Comparison of ENCODE assay signal across 20 cellular contexts in the genomic region with DNA sequence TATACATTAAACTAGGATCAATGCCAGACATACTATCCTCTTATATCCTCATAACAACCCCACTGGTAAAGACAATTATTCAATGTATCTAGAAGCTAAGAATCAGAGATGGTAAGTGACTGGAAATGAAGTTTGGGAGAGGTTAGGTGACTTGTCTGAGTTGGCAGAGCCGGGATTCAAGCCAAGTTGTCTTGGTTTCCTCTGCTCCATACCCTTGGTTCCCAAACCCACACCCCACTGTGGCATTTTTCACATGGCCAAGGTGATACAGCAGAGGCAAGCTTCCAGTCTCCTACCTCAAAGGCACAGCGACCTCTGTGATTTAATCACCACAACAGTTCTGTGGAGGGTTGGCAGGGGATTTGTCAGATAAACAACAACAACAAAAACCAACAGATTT. TPM values are rescaled to one million over a fixed set of nuclear protein-coding genes. Genes with fewer than 3 reads are reported as not detected.
DNase-seq lines count a peak whose midpoint lies in the region; ATAC-seq and TF ChIP-seq lines count a peak whose summit lies in the region.
"Had no signal": no experiment of that assay in that cellular context is flagged by ENCODE, and none has a peak within 500 bp of the region (broad histone marks: within the 10 kb centered on the region; RNA-seq: fewer than 3 reads in every experiment).

No MANE protein-coding gene starts in this region.

- no peak overlapping the region for H2BK5ac ChIP-seq in mesenchymal stem cell (ENCODE audit: low read depth, low read length, poor library complexity, severe bottlenecking)
- no peak overlapping the region for H2BK5ac ChIP-seq in neuronal stem cell (ENCODE audit: low read length)

- H2AFZ ChIP-seq in mesenchymal stem cell (ENCODE audit: low read depth, low read length) (no peak overlapping the region), neuronal stem cell (ENCODE audit: low read length) (no peak overlapping the region)

- peaks cover 34% of the 10 kb centered on the region for H3K4me1 Mint-ChIP-seq in activated CD8-positive, alpha-beta T cell treated with anti-CD3 and anti-CD28 coated beads for 36 hours (ENCODE audit: low read depth)
- H3K4me1 Mint-ChIP-seq in activated CD8-positive, alpha-beta T cell treated with anti-CD3 and anti-CD28 coated beads, Interleukin-2, amount 10 ng/mL, durations not matched to agents 7 days and 5 days (ENCODE audit: low read depth): peaks cover 26% of the 10 kb centered on the region
- H3K4me1 Mint-ChIP-seq in activated T-helper 17 cell treated with anti-CD3 and anti-CD28 coated beads, Interleukin-2, amount 50 U/mL, for 72 hours: peaks cover 27% of the 10 kb centered on the region
- H3K4me1 Mint-ChIP-seq: neural crest cell had no signal

- peaks cover 5% of the 10 kb centered on the region for H3K4me1 ChIP-seq in mesenchymal stem cell (ENCODE audit: control insufficient read depth, insufficient read depth, low read depth, low read length)
- peaks cover 0 to 3% of the 10 kb centered on the region in 2 donors for H3K4me1 ChIP-seq in neuronal stem cell (ENCODE audit: control insufficient read depth in 2 of 2, insufficient read depth in 1 of 2, low read depth in 1 of 2, low read length in 2 of 2)
- H3K4me1 ChIP-seq: psoas muscle, testis had no signal

- peak overlapping the region; percentile 39 for H3K27ac Mint-ChIP-seq in activated CD8-positive, alpha-beta T cell treated with anti-CD3 and anti-CD28 coated beads for 36 hours
- H3K27ac Mint-ChIP-seq in activated CD8-positive, alpha-beta T cell treated with anti-CD3 and anti-CD28 coated beads, Interleukin-2, amount 10 ng/mL, durations not matched to agents 7 days and 5 days: no peak overlapping the region
- H3K27ac Mint-ChIP-seq in activated T-helper 17 cell treated with anti-CD3 and anti-CD28 coated beads, Interleukin-2, amount 50 U/mL, for 72 hours: peak overlapping the region; percentile 91
- H3K27ac Mint-ChIP-seq: T-helper 2 cell treated with Interferon-gamma antibody and Interleukin-4, amounts not matched to agents 5 μg/mL and 100 μg/mL, for 36 hours had no signal

- H3K4me2 ChIP-seq in mesenchymal stem cell (ENCODE audit: low read length, poor library complexity, severe bottlenecking): no peak overlapping the region
- no peak overlapping the region for H3K4me2 ChIP-seq in neuronal stem cell (ENCODE audit: insufficient read depth, low read length, poor library complexity, severe bottlenecking)

- H3K36me3 Mint-ChIP-seq in activated CD8-positive, alpha-beta T cell treated with anti-CD3 and anti-CD28 coated beads for 36 hours (ENCODE audit: low read depth): no peaks in the 10 kb centered on the region
- no peaks in the 10 kb centered on the region for H3K36me3 Mint-ChIP-seq in activated CD8-positive, alpha-beta T cell treated with anti-CD3 and anti-CD28 coated beads, Interleukin-2, amount 10 ng/mL, durations not matched to agents 7 days and 5 days (ENCODE audit: low read depth)
- no peaks in the 10 kb centered on the region for H3K36me3 Mint-ChIP-seq in activated T-helper 17 cell treated with anti-CD3 and anti-CD28 coated beads, Interleukin-2, amount 50 U/mL, for 72 hours (ENCODE audit: low read depth)

- H4K91ac ChIP-seq in mesenchymal stem cell (ENCODE audit: low read length) (no peak overlapping the region), neuronal stem cell (ENCODE audit: low read depth, low read length, poor library complexity) (no peak overlapping the region)

- TF ChIP-seq CTCF in activated CD8-positive, alpha-beta T cell treated with anti-CD3 and anti-CD28 coated beads for 36 hours (IDR thresholded peaks at IDR 0.05): no peak

- H3K14ac ChIP-seq in mesenchymal stem cell (ENCODE audit: low read length in 2 of 2): no peak overlapping the region
- H3K14ac ChIP-seq in neuronal stem cell (ENCODE audit: low read length): no peak overlapping the region

- H2BK12ac ChIP-seq in mesenchymal stem cell (ENCODE audit: low read length in 2 of 2): no peak overlapping the region
- H2BK12ac ChIP-seq in neuronal stem cell (ENCODE audit: low read length): no peak overlapping the region

- H3K4me3 ChIP-seq in mesenchymal stem cell (ENCODE audit: insufficient read depth in 1 of 2, low read depth in 1 of 2, low read length in 2 of 2) (no peak overlapping the region), neuronal stem cell (ENCODE audit: low read length in 2 of 2) (no peak overlapping the region)
- H3K4me3 ChIP-seq: psoas muscle, SJSA1, testis had no signal

- intact Hi-C loops in activated CD8-positive, alpha-beta T cell treated with anti-CD3 and anti-CD28 coated beads for 36 hours (cut with micrococcal nuclease): loop anchor here (1.0 to 5.0 kb wide), 2 partner anchors 12 to 36 kb away; a partner anchor contains a TSS

- POLR2A ChIA-PET in activated CD8-positive, alpha-beta T cell treated with anti-CD3 and anti-CD28 coated beads for 36 hours (lab: Charles Lee): interaction anchor here (0.7 to 1.8 kb wide), 10 partner anchors 8 to 204 kb away, joined by 3 to 9 read pairs (median 4); a partner anchor contains a TSS
- POLR2A ChIA-PET in activated CD8-positive, alpha-beta T cell treated with anti-CD3 and anti-CD28 coated beads, Interleukin-2, amount 10 ng/mL, durations not matched to agents 7 days and 5 days (lab: Charles Lee): no interaction called here

- H2BK120ac ChIP-seq in mesenchymal stem cell (ENCODE audit: low read depth, low read length) (no peak overlapping the region), neuronal stem cell (ENCODE audit: low read depth, low read length) (no peak overlapping the region)

- H4K8ac ChIP-seq in mesenchymal stem cell (ENCODE audit: low read length) (no peak overlapping the region), neuronal stem cell (ENCODE audit: low read depth, low read length) (no peak overlapping the region)

- no peak overlapping the region for H2AK5ac ChIP-seq in mesenchymal stem cell (ENCODE audit: low read length, severe bottlenecking)
- no peak overlapping the region for H2AK5ac ChIP-seq in neuronal stem cell (ENCODE audit: low read depth, low read length)

- H3K27me3 Mint-ChIP-seq in activated CD8-positive, alpha-beta T cell treated with anti-CD3 and anti-CD28 coated beads for 36 hours: peaks cover 34% of the 10 kb centered on the region
- peaks cover 14% of the 10 kb centered on the region for H3K27me3 Mint-ChIP-seq in activated CD8-positive, alpha-beta T cell treated with anti-CD3 and anti-CD28 coated beads, Interleukin-2, amount 10 ng/mL, durations not matched to agents 7 days and 5 days (ENCODE audit: low read depth)
- H3K27me3 Mint-ChIP-seq in activated T-helper 17 cell treated with anti-CD3 and anti-CD28 coated beads, Interleukin-2, amount 50 U/mL, for 72 hours: peaks cover 32% of the 10 kb centered on the region

- H3K79me1 ChIP-seq in mesenchymal stem cell (replicated peaks; ENCODE audit: low read length, poor library complexity, severe bottlenecking): no peaks in the 10 kb centered on the region
- no peaks in the 10 kb centered on the region for H3K79me1 ChIP-seq in neuronal stem cell (ENCODE audit: low read depth, low read length)

- H3K4ac ChIP-seq in mesenchymal stem cell (ENCODE audit: low read depth in 1 of 2, low read length in 2 of 2) (no peak overlapping the region), neuronal stem cell (ENCODE audit: low read length) (no peak overlapping the region)

- H2BK15ac ChIP-seq in mesenchymal stem cell (ENCODE audit: low read depth, poor library complexity, severe bottlenecking) (no peak overlapping the region), neuronal stem cell (ENCODE audit: low read length) (no peak overlapping the region)

- DNase-seq in activated CD8-positive, alpha-beta T cell treated with anti-CD3 and anti-CD28 coated beads for 36 hours: no peak
- DNase-seq in activated CD8-positive, alpha-beta T cell treated with anti-CD3 and anti-CD28 coated beads, Interleukin-2, amount 10 ng/mL, durations not matched to agents 7 days and 5 days: no peak
- DNase-seq in mesenchymal stem cell: no peak
- DNase-seq in neuronal stem cell (ENCODE audit: low spot score): no peak
- no peak for DNase-seq in H4 (ENCODE audit: low spot score)
- DNase-seq: 8988T; activated CD4-positive, CD25-positive, alpha-beta regulatory T cell; GOT3; midbrain; NCI-H2081; NCI-H510A treated with DMSO at 0.1 percent for 48 hours; psoas muscle; testis had no signal

- CTCF ChIA-PET in activated CD8-positive, alpha-beta T cell treated with anti-CD3 and anti-CD28 coated beads for 36 hours (lab: Charles Lee): interaction anchor here (0.9 to 4.9 kb wide), 12 partner anchors 11 to 191 kb away, joined by 3 to 20 read pairs (median 4); no protein-coding TSS in a partner anchor
- CTCF ChIA-PET in activated CD8-positive, alpha-beta T cell treated with anti-CD3 and anti-CD28 coated beads, Interleukin-2, amount 10 ng/mL, durations not matched to agents 7 days and 5 days (lab: Charles Lee): interaction anchor here (1.0 to 4.6 kb wide), 5 partner anchors 30 to 243 kb away, joined by 3 to 18 read pairs (median 6); no protein-coding TSS in a partner anchor

- no peak overlapping the region for H3K18ac ChIP-seq in mesenchymal stem cell (ENCODE audit: low read depth in 1 of 2, low read length in 2 of 2)
- no peak overlapping the region for H3K18ac ChIP-seq in neuronal stem cell (ENCODE audit: low read length)

- H3K9me3 ChIP-seq in mesenchymal stem cell (ENCODE audit: control insufficient read depth, low read length) (no peaks in the 10 kb centered on the region), neuronal stem cell (replicated peaks in 1 of 2; ENCODE audit: control insufficient read depth in 2 of 2, insufficient read depth in 1 of 2, low read depth in 1 of 2, low read length in 2 of 2) (no peaks in the 10 kb centered on the region)
- H3K9me3 ChIP-seq: psoas muscle, SJSA1, testis had no signal

- H3K27ac ChIP-seq in mesenchymal stem cell (ENCODE audit: low read length, poor library complexity, severe bottlenecking) (no peak overlapping the region), neuronal stem cell (replicated peaks; ENCODE audit: low read length) (no peak overlapping the region)
- H3K27ac ChIP-seq: C4-2B, psoas muscle, SJSA1, testis had no signal

- 100% methylated on average over 1 of the region's 2 CpGs for WGBS in mesenchymal stem cell
- WGBS in neuronal stem cell (ENCODE audit: extremely low coverage in 2 of 2, insufficient read length in 2 of 2, insufficient replicate concordance in 1 of 2), 2 donors: no CpG with 5 or more reads among the region's 2 CpGs

- H3K23ac ChIP-seq in mesenchymal stem cell (ENCODE audit: low read length in 2 of 2): no peak overlapping the region
- no peak overlapping the region for H3K23ac ChIP-seq in neuronal stem cell (ENCODE audit: low read depth, low read length, poor library complexity)

- no peaks in the 10 kb centered on the region for H3K9me3 Mint-ChIP-seq in activated CD8-positive, alpha-beta T cell treated with anti-CD3 and anti-CD28 coated beads for 36 hours
- H3K9me3 Mint-ChIP-seq in activated CD8-positive, alpha-beta T cell treated with anti-CD3 and anti-CD28 coated beads, Interleukin-2, amount 10 ng/mL, durations not matched to agents 7 days and 5 days (ENCODE audit: insufficient read depth): no peaks in the 10 kb centered on the region
- no peaks in the 10 kb centered on the region for H3K9me3 Mint-ChIP-seq in activated T-helper 17 cell treated with anti-CD3 and anti-CD28 coated beads, Interleukin-2, amount 50 U/mL, for 72 hours
- H3K9me3 Mint-ChIP-seq: neural crest cell; T-helper 2 cell treated with Interferon-gamma antibody and Interleukin-4, amounts not matched to agents 5 μg/mL and 100 μg/mL, for 36 hours had no signal

- H3K4me3 Mint-ChIP-seq in activated CD8-positive, alpha-beta T cell treated with anti-CD3 and anti-CD28 coated beads for 36 hours: no peak overlapping the region
- H3K4me3 Mint-ChIP-seq in activated CD8-positive, alpha-beta T cell treated with anti-CD3 and anti-CD28 coated beads, Interleukin-2, amount 10 ng/mL, durations not matched to agents 7 days and 5 days: no peak overlapping the region
- H3K4me3 Mint-ChIP-seq in activated T-helper 17 cell treated with anti-CD3 and anti-CD28 coated beads, Interleukin-2, amount 50 U/mL, for 72 hours: peak overlapping the region; percentile 27
- H3K4me3 Mint-ChIP-seq: neural crest cell; T-helper 2 cell treated with Interferon-gamma antibody and Interleukin-4, amounts not matched to agents 5 μg/mL and 100 μg/mL, for 36 hours had no signal

- H3K36me3 ChIP-seq in mesenchymal stem cell (ENCODE audit: control insufficient read depth in 1 of 2, insufficient read depth in 2 of 2, low read depth in 1 of 2, low read length in 2 of 2) (no peaks in the 10 kb centered on the region), neuronal stem cell (replicated peaks in 1 of 2; ENCODE audit: control insufficient read depth in 2 of 2, insufficient read depth in 2 of 2, low read length in 2 of 2) (no peaks in the 10 kb centered on the region)
- H3K36me3 ChIP-seq: SJSA1 had no signal

- H3K9ac ChIP-seq in mesenchymal stem cell (ENCODE audit: low read length) (peak overlapping the region; percentile 8), neuronal stem cell (ENCODE audit: low read depth, low read length, poor library complexity) (no peak overlapping the region)

- ATAC-seq in activated CD8-positive, alpha-beta T cell treated with anti-CD3 and anti-CD28 coated beads for 36 hours: peak; percentile 1
- ATAC-seq in activated CD8-positive, alpha-beta T cell treated with anti-CD3 and anti-CD28 coated beads, Interleukin-2, amount 10 ng/mL, durations not matched to agents 7 days and 5 days: no peak
- ATAC-seq in HG03196 (IDR thresholded peaks at IDR 0.05; ENCODE audit: unreplicated experiment) (peak; percentile 4), HG03439 (IDR thresholded peaks at IDR 0.05; ENCODE audit: unreplicated experiment) (no peak)
- peak; percentile 25 for ATAC-seq in activated T-helper 17 cell treated with anti-CD3 and anti-CD28 coated beads, Interleukin-2, amount 50 U/mL, for 72 hours (replicated peaks)
- ATAC-seq: psoas muscle had no signal

- no peaks in the 10 kb centered on the region for H3K27me3 ChIP-seq in mesenchymal stem cell (ENCODE audit: control insufficient read depth in 1 of 2, insufficient read depth in 1 of 2, low read length in 2 of 2)
- no peaks in the 10 kb centered on the region for H3K27me3 ChIP-seq in neuronal stem cell (ENCODE audit: control insufficient read depth in 3 of 3, insufficient read depth in 3 of 3, low read depth in 1 of 3, low read length in 3 of 3)
- H3K27me3 ChIP-seq: SJSA1, testis had no signal

RNA-seq across cellular contexts. Expression of a gene that starts 34.7 kb away (rescaled TPM):
- under 1 TPM; 0.81 to 0.98 TPM for total RNA-seq in activated CD8-positive, alpha-beta T cell treated with anti-CD3 and anti-CD28 coated beads for 36 hours
- total RNA-seq in activated CD8-positive, alpha-beta T cell treated with anti-CD3 and anti-CD28 coated beads, Interleukin-2, amount 10 ng/mL, durations not matched to agents 7 days and 5 days: 1 to 10 TPM; 2.2 to 2.3 TPM
- total RNA-seq in activated T-helper 17 cell treated with anti-CD3 and anti-CD28 coated beads, Interleukin-2, amount 50 U/mL, for 72 hours: 1 to 10 TPM in 1 of 2 donors, under 1 TPM in 1; 0.74 to 1.1 TPM
- polyA plus RNA-seq in mesenchymal stem cell (2013, experiment 1 of 2): 0.87 TPM
- polyA plus RNA-seq in mesenchymal stem cell (2013, experiment 2 of 2): 0.89 TPM
- 0.40 TPM for polyA plus RNA-seq in neuronal stem cell (2013, experiment 1 of 2)
- polyA plus RNA-seq in neuronal stem cell (2013, experiment 2 of 2): 0.40 TPM
- total RNA-seq in H4 (2014; rRNA removed; shearing (Covaris generic)): 0.37 and 1.2 TPM in 2 replicates

Comparison
In these comparisons a context has a peak if more than half of its experiments do, and no peak if none do; other contexts are left out.
1. ATAC-seq: peak in activated CD8-positive, alpha-beta T cell treated with anti-CD3 and anti-CD28 coated beads for 36 hours (single experiment), HG03196 (single experiment) and activated T-helper 17 cell treated with anti-CD3 and anti-CD28 coated beads, Interleukin-2, amount 50 U/mL, for 72 hours (single experiment); none in activated CD8-positive, alpha-beta T cell treated with anti-CD3 and anti-CD28 coated beads, Interleukin-2, amount 10 ng/mL, durations not matched to agents 7 days and 5 days (single experiment) and HG03439 (single experiment).